ENCODE assay signal across 1 cellular context in the genomic region with DNA sequence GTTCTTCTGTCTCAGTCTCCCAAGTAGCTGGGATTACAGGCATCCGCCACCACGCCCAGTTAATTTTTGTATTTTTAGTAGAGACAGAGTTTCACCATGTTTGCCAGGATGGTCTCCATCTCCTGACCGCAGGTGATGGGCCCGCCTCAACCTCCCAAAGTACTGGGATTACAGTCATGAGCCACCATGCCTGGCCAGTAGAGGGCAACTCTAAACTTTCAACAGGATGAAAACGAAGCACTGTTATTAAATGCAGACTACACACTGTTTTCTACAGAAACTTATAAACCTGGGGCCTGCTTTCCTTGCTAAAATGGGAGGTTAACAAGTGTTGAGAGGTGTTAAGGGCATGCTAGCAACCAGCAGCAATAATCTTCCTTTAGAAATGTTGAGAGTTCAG.
TF ChIP-seq lines count a peak whose summit lies in the region.

No MANE protein-coding gene starts in this region.

TF ChIP-seq in HCT116, 20 proteins besides CTCF, POLR2A, EP300 and RAD21:
- TF ChIP-seq ZNF274 (IDR thresholded peaks at IDR 0.05; ENCODE audit: low read depth, low read length) (no peak), FOSL1 (IDR thresholded peaks at IDR 0.05; ENCODE audit: low read depth) (no peak), SRF (IDR thresholded peaks at IDR 0.05; ENCODE audit: low read depth) (no peak), YY1 (IDR thresholded peaks at IDR 0.05; ENCODE audit: extremely low read depth, insufficient replicate concordance, low read depth, low read length) (no peak), JUND (IDR thresholded peaks at IDR 0.05) (no peak), EZH2 (IDR thresholded peaks at IDR 0.05) (no peak), CBX3 (IDR thresholded peaks at IDR 0.05; ENCODE audit: low read depth) (no peak), ELF1 (IDR thresholded peaks at IDR 0.05; ENCODE audit: borderline replicate concordance, low read depth) (no peak), EZH2phosphoT487 (IDR thresholded peaks at IDR 0.05; ENCODE audit: borderline replicate concordance) (no peak), CEBPB (IDR thresholded peaks at IDR 0.05; ENCODE audit: low read depth) (no peak)
- TF ChIP-seq, protein P1, sequence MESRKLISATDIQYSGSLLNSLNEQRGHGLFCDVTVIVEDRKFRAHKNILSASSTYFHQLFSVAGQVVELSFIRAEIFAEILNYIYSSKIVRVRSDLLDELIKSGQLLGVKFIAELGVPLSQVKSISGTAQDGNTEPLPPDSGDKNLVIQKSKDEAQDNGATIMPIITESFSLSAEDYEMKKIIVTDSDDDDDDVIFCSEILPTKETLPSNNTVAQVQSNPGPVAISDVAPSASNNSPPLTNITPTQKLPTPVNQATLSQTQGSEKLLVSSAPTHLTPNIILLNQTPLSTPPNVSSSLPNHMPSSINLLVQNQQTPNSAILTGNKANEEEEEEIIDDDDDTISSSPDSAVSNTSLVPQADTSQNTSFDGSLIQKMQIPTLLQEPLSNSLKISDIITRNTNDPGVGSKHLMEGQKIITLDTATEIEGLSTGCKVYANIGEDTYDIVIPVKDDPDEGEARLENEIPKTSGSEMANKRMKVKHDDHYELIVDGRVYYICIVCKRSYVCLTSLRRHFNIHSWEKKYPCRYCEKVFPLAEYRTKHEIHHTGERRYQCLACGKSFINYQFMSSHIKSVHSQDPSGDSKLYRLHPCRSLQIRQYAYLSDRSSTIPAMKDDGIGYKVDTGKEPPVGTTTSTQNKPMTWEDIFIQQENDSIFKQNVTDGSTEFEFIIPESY (IDR thresholded peaks at IDR 0.05; ENCODE audit: extremely low read depth, insufficient replicate concordance, low read length) = no peak
